ENCODE assay signal across 23 cellular contexts in the genomic region with DNA sequence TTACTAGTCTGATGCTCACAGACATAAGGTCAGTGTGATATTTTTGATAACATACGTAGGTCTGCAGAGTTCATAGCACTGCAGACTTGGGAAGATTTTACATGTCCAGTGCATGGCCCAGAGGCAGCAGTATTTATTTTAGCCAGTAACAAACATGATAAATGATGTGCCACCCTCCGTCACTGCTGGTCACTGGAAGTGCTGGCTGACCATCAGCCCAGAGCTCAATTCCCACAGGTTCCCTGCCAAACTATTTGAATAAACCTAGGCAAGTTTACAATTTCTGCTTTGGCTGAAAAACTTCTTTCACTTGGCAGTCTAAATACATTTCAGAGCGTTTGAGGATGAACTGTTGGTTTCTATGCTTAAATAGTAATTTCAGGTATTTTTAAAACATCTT.
DNase-seq lines count a peak whose midpoint lies in the region; ATAC-seq, FAIRE-seq and TF ChIP-seq lines count a peak whose summit lies in the region.
"Had no signal": no experiment of that assay in that cellular context is flagged by ENCODE, and none has a peak within 500 bp of the region (broad histone marks: within the 10 kb centered on the region; RNA-seq: fewer than 3 reads in every experiment).

No MANE protein-coding gene starts in this region.

- no peak overlapping the region for H4K8ac ChIP-seq in trophoblast cell (ENCODE audit: low read depth, low read length)

- H3K79me2 ChIP-seq in trophoblast cell (ENCODE audit: control insufficient read depth, insufficient read depth, low read length, poor library complexity) = no peaks in the 10 kb centered on the region

- H3K79me1 ChIP-seq in trophoblast cell (ENCODE audit: low read length) = no peaks in the 10 kb centered on the region

- no peaks in the 10 kb centered on the region for H3K27me3 ChIP-seq in trophoblast cell (ENCODE audit: insufficient read depth, low read length)

- in situ Hi-C loops in astrocyte of the cerebellum (cut with HindIII; ENCODE audit: low sequenced_read_pairs) = no loop called here

- no peak for TF ChIP-seq CTCF in astrocyte of the cerebellum (IDR thresholded peaks at IDR 0.05; ENCODE audit: low read depth, low read length, missing control alignments)

- H3K4me3 ChIP-seq in astrocyte of the cerebellum (ENCODE audit: low read depth, low read length) = no peak overlapping the region
- no peak overlapping the region for H3K4me3 ChIP-seq in trophoblast cell (ENCODE audit: low read depth, low read length)
- H3K4me3 ChIP-seq: GM23248, K562 had no signal

- peak overlapping the region; percentile 28 for H4K91ac ChIP-seq in trophoblast cell (ENCODE audit: low read depth, low read length)

- H3K4ac ChIP-seq in trophoblast cell (ENCODE audit: low read depth, low read length) = no peak overlapping the region

- no CpG with 5 or more reads among the region's 3 CpGs for WGBS in trophoblast cell (ENCODE audit: extremely low coverage, insufficient coverage, insufficient read length)

- H2BK120ac ChIP-seq in trophoblast cell (ENCODE audit: insufficient read depth, low read length, poor library complexity) = peak overlapping the region; percentile 60

- no peak overlapping the region for H3K4me2 ChIP-seq in trophoblast cell (ENCODE audit: low read length)

- H3K27ac ChIP-seq in trophoblast cell (ENCODE audit: low read depth, low read length) = no peak overlapping the region
- H3K27ac ChIP-seq: GM23248, HL-60 had no signal

- peaks cover 0 to 2% of the 10 kb centered on the region in 2 experiments for H3K4me1 ChIP-seq in trophoblast cell (ENCODE audit: control insufficient read depth in 1 of 2, insufficient read depth in 2 of 2, low read length in 2 of 2)

- no peak overlapping the region for H3K18ac ChIP-seq in trophoblast cell (ENCODE audit: low read length)

- H3K9ac ChIP-seq in trophoblast cell (ENCODE audit: low read length) = no peak overlapping the region
- H3K9ac ChIP-seq: GM23248 had no signal

- peaks cover 3% of the 10 kb centered on the region for H3K9me3 ChIP-seq in trophoblast cell (ENCODE audit: insufficient read depth, low read depth, low read length)

- ATAC-seq in GM18511 (IDR thresholded peaks at IDR 0.05; ENCODE audit: unreplicated experiment) = no peak
- ATAC-seq: HepG2, K562 had no signal

- H2BK12ac ChIP-seq in trophoblast cell (ENCODE audit: low read length) = peak overlapping the region; percentile 9

- H3K14ac ChIP-seq in trophoblast cell (ENCODE audit: low read length) = peak overlapping the region; percentile 51

- no peak for FAIRE-seq in GM19239 (lab: Jason Lieb, UNC)
- FAIRE-seq: HepG2, K562, RCC 7860 had no signal

- no peak overlapping the region for H3K23ac ChIP-seq in trophoblast cell (ENCODE audit: low read length)

- no peak overlapping the region for H2AFZ ChIP-seq in trophoblast cell (ENCODE audit: insufficient read depth, low read length, poor library complexity)
- H2AFZ ChIP-seq: GM23248 had no signal

- H3K36me3 ChIP-seq in trophoblast cell (ENCODE audit: control insufficient read depth in 1 of 2, insufficient read depth in 2 of 2, low read length in 2 of 2) = peaks cover 0 to 3% of the 10 kb centered on the region in 2 experiments

- no peak overlapping the region for H2BK5ac ChIP-seq in trophoblast cell (ENCODE audit: low read depth, low read length, poor library complexity)

- no peak overlapping the region for H2AK5ac ChIP-seq in trophoblast cell (ENCODE audit: low read length)

- no peak overlapping the region for H4K12ac ChIP-seq in trophoblast cell (ENCODE audit: low read depth, low read length)

- DNase-seq in Ammon's horn (ENCODE audit: low spot score) (peak; percentile 51), astrocyte of the cerebellum (ENCODE audit: low read depth) (peak; percentile 5), globus pallidus (ENCODE audit: low spot score) (peak; percentile 64), trophoblast cell (no peak), GM19239 (ENCODE audit: insufficient read length, low spot score) (no peak)
- no peak for DNase-seq in effector CD4-positive, alpha-beta T cell
- DNase-seq: CD4-positive, CD25-positive, alpha-beta regulatory T cell; EL; GM23248; H9; HFFc6; NCI-H1092; NCI-H1436; NCI-H187 treated with DMSO at 0.1 percent for 48 hours; NCI-H2107; NCI-H2227 treated with DMSO at 0.1 percent for 48 hours; NCI-H510A; NCI-H748 treated with DMSO at 0.1 percent for 48 hours had no signal

Comparison
In these comparisons a context has a peak if more than half of its experiments do, and no peak if none do; other contexts are left out.
1. DNase-seq: peak in Ammon's horn (single experiment), astrocyte of the cerebellum (single experiment) and globus pallidus (single experiment); none in trophoblast cell (0 of 2), effector CD4-positive, alpha-beta T cell (single experiment) and GM19239 (single experiment).